32 cellular contexts compared by ENCODE assay signal in the genomic region with DNA sequence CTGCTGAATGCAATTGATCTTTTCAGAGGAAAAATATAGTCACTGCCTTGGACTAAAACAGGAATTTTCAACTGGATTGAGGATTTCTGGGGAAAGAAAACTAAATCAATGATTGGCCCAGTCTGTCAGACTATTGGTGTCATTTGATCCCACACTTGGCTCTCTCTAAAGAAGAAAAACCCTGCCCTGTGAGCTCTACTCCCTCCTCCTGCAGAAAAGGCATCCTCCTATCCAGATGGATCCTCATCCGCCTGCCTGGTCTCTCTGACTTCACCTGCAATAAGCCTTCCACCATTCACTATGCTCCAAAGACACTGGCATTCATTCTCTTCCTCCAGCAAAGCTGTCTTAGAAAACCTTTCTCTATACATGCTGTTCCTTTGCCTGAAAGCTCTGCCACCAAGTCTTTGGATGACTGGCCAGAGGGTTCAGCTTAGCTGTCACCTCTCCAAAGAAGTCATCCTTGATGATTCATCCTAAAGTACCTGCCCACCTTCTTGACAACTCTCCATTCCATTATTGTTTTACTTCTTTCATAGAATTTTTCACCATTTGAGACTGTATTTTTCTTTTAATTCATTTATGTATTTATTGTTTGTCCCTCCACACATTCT.
DNase-seq lines count a peak whose midpoint lies in the region; ATAC-seq and TF ChIP-seq lines count a peak whose summit lies in the region.
"Had no signal": no experiment of that assay in that cellular context is flagged by ENCODE, and none has a peak within 500 bp of the region (broad histone marks: within the 10 kb centered on the region; RNA-seq: fewer than 3 reads in every experiment).

No MANE protein-coding gene starts in this region.

- H3K4me3 ChIP-seq in HEK293 (ENCODE audit: low read depth, low read length) (no peak overlapping the region), osteoblast (ENCODE audit: insufficient read depth, low read length) (no peak overlapping the region)
- H3K4me3 ChIP-seq: A549, dorsolateral prefrontal cortex, esophagus squamous epithelium, GM23248, lung, Peyer's patch had no signal

- H3K36me3 Mint-ChIP-seq in WTC11: no peaks in the 10 kb centered on the region
- H3K36me3 Mint-ChIP-seq: activated naive CD4-positive, alpha-beta T cell treated with anti-CD3 and anti-CD28 coated beads, Interleukin-2, amount 10 ng/mL, durations not matched to agents 7 days and 5 days; naive thymus-derived CD8-positive, alpha-beta T cell had no signal

- H3K4me2 ChIP-seq in osteoblast (ENCODE audit: insufficient read depth, low read length): no peak overlapping the region
- H3K4me2 ChIP-seq: A549 had no signal

- H3K4me3 Mint-ChIP-seq in WTC11: no peak overlapping the region
- H3K4me3 Mint-ChIP-seq: activated naive CD4-positive, alpha-beta T cell treated with anti-CD3 and anti-CD28 coated beads, Interleukin-2, amount 10 ng/mL, durations not matched to agents 7 days and 5 days; CD4-positive, alpha-beta T cell; HFFc6; naive thymus-derived CD8-positive, alpha-beta T cell had no signal

- CTCF ChIA-PET in HEK293 (lab: Yijun Ruan, JAX): interaction anchor here (1.6 kb wide), 1 partner anchor 20 kb away, joined by 3 read pairs; no protein-coding TSS in a partner anchor
- CTCF ChIA-PET in WTC11 (lab: Charles Lee): interaction anchor here (1.0 to 3.0 kb wide), 3 partner anchors 20 to 81 kb away, joined by 3 to 11 read pairs (median 5); no protein-coding TSS in a partner anchor

- no peaks in the 10 kb centered on the region for H3K79me2 ChIP-seq in osteoblast (ENCODE audit: insufficient read depth, low read length)

- TF ChIP-seq CTCF in HEK293 (tag by site-specific recombination; IDR thresholded peaks at IDR 0.05) (no peak), WTC11 (IDR thresholded peaks at IDR 0.05) (no peak), osteoblast (IDR thresholded peaks at IDR 0.05; ENCODE audit: extremely low read depth, low read depth, low read length) (no peak)

- H4K20me1 ChIP-seq in osteoblast (ENCODE audit: insufficient read depth, low read length): no peaks in the 10 kb centered on the region

- H3K27me3 Mint-ChIP-seq in WTC11 (ENCODE audit: low read depth): no peaks in the 10 kb centered on the region; the same call in 1 of the 2 replicates

- H3K27me3 ChIP-seq in osteoblast (ENCODE audit: insufficient read depth, low read length): no peaks in the 10 kb centered on the region
- H3K27me3 ChIP-seq: brain microvascular endothelial cell, Peyer's patch had no signal

- POLR2A ChIA-PET in HEK293 (lab: Yijun Ruan, JAX) (no interaction called here), WTC11 (lab: Charles Lee) (no interaction called here)

- H3K4me1 ChIP-seq in HEK293 (ENCODE audit: control insufficient read depth, insufficient read depth, low read length): 0 out of 2 replicates have a peak, but pooled peaks cover 3% of the 10 kb centered on the region
- H3K4me1 ChIP-seq in osteoblast (ENCODE audit: insufficient read depth, low read length): no peaks in the 10 kb centered on the region
- H3K4me1 ChIP-seq: A549, esophagus squamous epithelium, foreskin keratinocyte, Peyer's patch had no signal

- peaks cover 5% of the 10 kb centered on the region for H3K4me1 Mint-ChIP-seq in WTC11
- H3K4me1 Mint-ChIP-seq: activated naive CD4-positive, alpha-beta T cell treated with anti-CD3 and anti-CD28 coated beads, Interleukin-2, amount 10 ng/mL, durations not matched to agents 7 days and 5 days; naive thymus-derived CD8-positive, alpha-beta T cell had no signal

- H3K9me3 ChIP-seq in HEK293 (ENCODE audit: control insufficient read depth, insufficient read depth, low read depth, low read length) (no peaks in the 10 kb centered on the region), osteoblast (ENCODE audit: low read depth, low read length) (no peaks in the 10 kb centered on the region)
- H3K9me3 ChIP-seq: A549, esophagus squamous epithelium, Peyer's patch had no signal

- H3K27ac Mint-ChIP-seq in WTC11: no peak overlapping the region
- H3K27ac Mint-ChIP-seq: activated naive CD4-positive, alpha-beta T cell treated with anti-CD3 and anti-CD28 coated beads, Interleukin-2, amount 10 ng/mL, durations not matched to agents 7 days and 5 days; CD4-positive, alpha-beta T cell; HFFc6; naive thymus-derived CD8-positive, alpha-beta T cell had no signal

- no peak overlapping the region for H2AFZ ChIP-seq in osteoblast (ENCODE audit: low read length)
- H2AFZ ChIP-seq: GM23248 had no signal

- peak; percentile 34 for DNase-seq in activated CD4-positive, alpha-beta T cell treated with anti-CD3 and anti-CD28 coated beads for 48 hours
- no peak for DNase-seq in activated CD4-positive, alpha-beta T cell treated with anti-CD3 and anti-CD28 coated beads, Interleukin-2, amount 50 U/mL, for 4 hours
- DNase-seq in WTC11 (ENCODE audit: low spot score) (no peak), osteoblast (ENCODE audit: insufficient read length, low spot score, missing footprints) (peak; percentile 42), left colon (no peak)
- DNase-seq: activated CD4-positive, alpha-beta T cell treated with anti-CD3 and anti-CD28 coated beads for 1 hour; activated naive CD4-positive, alpha-beta T cell treated with anti-CD3 and anti-CD28 coated beads, Interleukin-2, amount 10 ng/mL, durations not matched to agents 7 days and 5 days; AML-193; amygdala; brain microvascular endothelial cell; CD4-positive, alpha-beta T cell; dorsolateral prefrontal cortex; esophagus squamous epithelium; foreskin keratinocyte; GM23248; head of caudate nucleus; HFFc6; kidney glomerular epithelial cell; naive thymus-derived CD8-positive, alpha-beta T cell; NCI-H1092 treated with DMSO at 0.1 percent for 48 hours; NCI-H187; NCI-H748 treated with DMSO at 0.1 percent for 48 hours; occipital lobe; Peyer's patch; SHP77; stimulated activated naive CD4-positive, alpha-beta T cell; T-helper 2 cell had no signal

- peak; percentile 87 for ATAC-seq in WTC11
- ATAC-seq in left colon: no peak
- no peak for ATAC-seq in HG02885 (IDR thresholded peaks at IDR 0.05; ENCODE audit: poor library complexity, unreplicated experiment)
- ATAC-seq in GM19023 (IDR thresholded peaks at IDR 0.05; ENCODE audit: unreplicated experiment): no peak
- ATAC-seq: A549; foreskin keratinocyte; naive thymus-derived CD8-positive, alpha-beta T cell had no signal

- H3K9me3 Mint-ChIP-seq in WTC11: no peaks in the 10 kb centered on the region
- H3K9me3 Mint-ChIP-seq: activated naive CD4-positive, alpha-beta T cell treated with anti-CD3 and anti-CD28 coated beads, Interleukin-2, amount 10 ng/mL, durations not matched to agents 7 days and 5 days; CD4-positive, alpha-beta T cell had no signal

- intact Hi-C loops in left colon (cut with DNase I, micrococcal nuclease): no loop called here

- H3K27ac ChIP-seq in HEK293 (ENCODE audit: extremely low read depth, low read depth, low read length) (no peak overlapping the region), osteoblast (ENCODE audit: low read depth, low read length) (no peak overlapping the region)
- H3K27ac ChIP-seq: A549, brain microvascular endothelial cell, dorsolateral prefrontal cortex, esophagus squamous epithelium, foreskin keratinocyte, GM23248, Peyer's patch had no signal

- H3K36me3 ChIP-seq in HEK293 (ENCODE audit: control insufficient read depth in 2 of 2, insufficient read depth in 1 of 2, low read length in 2 of 2) (no peaks in the 10 kb centered on the region), osteoblast (ENCODE audit: insufficient read depth, low read length) (no peaks in the 10 kb centered on the region)
- H3K36me3 ChIP-seq: brain microvascular endothelial cell, esophagus squamous epithelium, Peyer's patch had no signal

TF ChIP-seq in HEK293, 187 proteins besides CTCF, POLR2A, EP300 and RAD21:
- no peak for TF ChIP-seq ZIC2 (tag by site-specific recombination; IDR thresholded peaks at IDR 0.05)
- peak; percentile 44 for TF ChIP-seq ZBTB17 (tag by site-specific recombination; IDR thresholded peaks at IDR 0.05)

TF ChIP-seq in WTC11, 78 proteins besides CTCF, POLR2A, EP300 and RAD21:
- no peak for TF ChIP-seq IRF2 (CRISPR knock-in tag; IDR thresholded peaks at IDR 0.05; ENCODE audit: borderline replicate concordance, low read depth)
- no peak for TF ChIP-seq NR1H2 (CRISPR knock-in tag; IDR thresholded peaks at IDR 0.05)
- TF ChIP-seq, protein P1, sequence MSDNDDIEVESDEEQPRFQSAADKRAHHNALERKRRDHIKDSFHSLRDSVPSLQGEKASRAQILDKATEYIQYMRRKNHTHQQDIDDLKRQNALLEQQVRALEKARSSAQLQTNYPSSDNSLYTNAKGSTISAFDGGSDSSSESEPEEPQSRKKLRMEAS (CRISPR knock-in tag; IDR thresholded peaks at IDR 0.05): no peak
- TF ChIP-seq, protein P2, sequence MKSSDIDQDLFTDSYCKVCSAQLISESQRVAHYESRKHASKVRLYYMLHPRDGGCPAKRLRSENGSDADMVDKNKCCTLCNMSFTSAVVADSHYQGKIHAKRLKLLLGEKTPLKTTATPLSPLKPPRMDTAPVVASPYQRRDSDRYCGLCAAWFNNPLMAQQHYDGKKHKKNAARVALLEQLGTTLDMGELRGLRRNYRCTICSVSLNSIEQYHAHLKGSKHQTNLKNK (CRISPR knock-in tag; IDR thresholded peaks at IDR 0.05): no peak
- no peak for TF ChIP-seq ELF4 (CRISPR knock-in tag; IDR thresholded peaks at IDR 0.05; ENCODE audit: low read depth)
- no peak for TF ChIP-seq ZNF232 (CRISPR knock-in tag; IDR thresholded peaks at IDR 0.05)
- TF ChIP-seq MXD4 (CRISPR knock-in tag; IDR thresholded peaks at IDR 0.05; ENCODE audit: borderline replicate concordance): no peak
- no peak for TF ChIP-seq ZNF396 (CRISPR knock-in tag; IDR thresholded peaks at IDR 0.05; ENCODE audit: borderline replicate concordance)
- no peak for TF ChIP-seq CBFB (CRISPR knock-in tag; IDR thresholded peaks at IDR 0.05; ENCODE audit: low read depth)

Comparison
In these comparisons a context has a peak if more than half of its experiments do, and no peak if none do; other contexts are left out.
1. DNase-seq: peak in activated CD4-positive, alpha-beta T cell treated with anti-CD3 and anti-CD28 coated beads for 48 hours (single experiment) and osteoblast (single experiment); none in activated CD4-positive, alpha-beta T cell treated with anti-CD3 and anti-CD28 coated beads, Interleukin-2, amount 50 U/mL, for 4 hours (0 of 2), WTC11 (single experiment) and left colon (0 of 2).